ENCODE assay signal across 21 cellular contexts in the genomic region with DNA sequence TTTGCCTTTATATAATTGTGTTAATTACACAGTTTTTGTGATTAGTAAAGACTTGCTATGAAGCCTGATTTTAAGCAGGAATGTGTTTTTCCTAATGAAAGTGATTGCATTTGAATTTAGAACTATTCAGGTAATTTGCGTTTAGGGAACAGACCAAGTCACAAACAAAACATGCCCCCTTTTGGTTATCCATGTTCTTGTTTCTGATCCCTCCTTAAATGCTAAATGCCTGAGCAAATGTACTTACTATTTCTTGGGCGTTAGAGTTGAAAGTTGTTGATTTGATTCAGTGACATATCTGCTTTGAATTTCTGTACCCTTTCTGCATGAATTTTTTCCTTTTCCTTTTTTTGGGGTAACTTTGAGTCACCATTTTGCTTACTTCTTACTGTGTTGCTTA.
"Had no signal": no experiment of that assay in that cellular context is flagged by ENCODE, and none has a peak within 500 bp of the region (broad histone marks: within the 10 kb centered on the region; RNA-seq: fewer than 3 reads in every experiment).

No MANE protein-coding gene starts in this region.

- H3K27me3 ChIP-seq: body of pancreas, foreskin keratinocyte, spleen had no signal

- H3K36me3 ChIP-seq: spleen had no signal

- H3K4me3 ChIP-seq: body of pancreas, coronary artery, lung, spleen had no signal

- H3K36me3 Mint-ChIP-seq: activated naive CD8-positive, alpha-beta T cell; type B pancreatic cell had no signal

- H3K4me3 Mint-ChIP-seq: activated CD4-positive, alpha-beta T cell treated with anti-CD3 and anti-CD28 coated beads, Interleukin-2, amount 10 ng/mL, durations not matched to agents 24 days and 14 days; activated CD8-positive, alpha-beta T cell treated with anti-CD3 and anti-CD28 coated beads, Interleukin-2, amount 10 ng/mL, durations not matched to agents 7 days and 5 days; activated naive CD8-positive, alpha-beta T cell; central memory CD8-positive, alpha-beta T cell; stimulated activated naive CD8-positive, alpha-beta T cell treated with anti-CD3 and anti-CD28 coated beads, Interleukin-15, amount 100 ng/mL, for 72 hours; T-helper 2 cell treated with Interferon-gamma antibody and Interleukin-4, amounts not matched to agents 5 μg/mL and 100 μg/mL, for 36 hours; type B pancreatic cell had no signal

- ATAC-seq: activated CD8-positive, alpha-beta T cell treated with anti-CD3 and anti-CD28 coated beads, Interleukin-2, amount 10 ng/mL, durations not matched to agents 7 days and 5 days; body of pancreas; foreskin keratinocyte; sciatic nerve; stimulated activated naive CD8-positive, alpha-beta T cell treated with anti-CD3 and anti-CD28 coated beads, Interleukin-15, amount 100 ng/mL, for 72 hours had no signal

- H3K27ac Mint-ChIP-seq: activated CD4-positive, alpha-beta T cell treated with anti-CD3 and anti-CD28 coated beads, Interleukin-2, amount 10 ng/mL, durations not matched to agents 24 days and 14 days; activated CD8-positive, alpha-beta T cell treated with anti-CD3 and anti-CD28 coated beads, Interleukin-2, amount 10 ng/mL, durations not matched to agents 7 days and 5 days; activated naive CD8-positive, alpha-beta T cell; stimulated activated naive CD8-positive, alpha-beta T cell treated with anti-CD3 and anti-CD28 coated beads, Interleukin-15, amount 100 ng/mL, for 72 hours; T-helper 2 cell treated with Interferon-gamma antibody and Interleukin-4, amounts not matched to agents 5 μg/mL and 100 μg/mL, for 36 hours; type B pancreatic cell had no signal

- H3K9me3 Mint-ChIP-seq: activated CD4-positive, alpha-beta T cell treated with anti-CD3 and anti-CD28 coated beads, Interleukin-2, amount 10 ng/mL, durations not matched to agents 24 days and 14 days; central memory CD8-positive, alpha-beta T cell; T-helper 2 cell treated with Interferon-gamma antibody and Interleukin-4, amounts not matched to agents 5 μg/mL and 100 μg/mL, for 36 hours had no signal

- DNase-seq: activated CD4-positive, alpha-beta T cell treated with anti-CD3 and anti-CD28 coated beads, Interleukin-2, amount 10 ng/mL, durations not matched to agents 24 days and 14 days; activated CD4-positive, CD25-positive, alpha-beta regulatory T cell; activated CD8-positive, alpha-beta memory T cell treated with anti-CD3 and anti-CD28 coated beads, Interleukin-2, amount 50 U/mL, for 4 hours; activated CD8-positive, alpha-beta T cell treated with anti-CD3 and anti-CD28 coated beads, Interleukin-2, amount 10 ng/mL, durations not matched to agents 7 days and 5 days; activated gamma-delta T cell; activated T-cell treated with anti-CD3 and anti-CD28 coated beads, Interleukin-2, amount 50 U/mL, for 48 hours; amniotic stem cell; body of pancreas; effector CD8-positive, alpha-beta T cell; foreskin keratinocyte; glutamatergic neuron; midbrain; spleen; stimulated activated naive CD8-positive, alpha-beta T cell treated with anti-CD3 and anti-CD28 coated beads, Interleukin-15, amount 100 ng/mL, for 72 hours had no signal

- H3K9me3 ChIP-seq: body of pancreas, spleen had no signal

- H3K27me3 Mint-ChIP-seq: activated CD4-positive, alpha-beta T cell treated with anti-CD3 and anti-CD28 coated beads, Interleukin-2, amount 10 ng/mL, durations not matched to agents 24 days and 14 days; activated naive CD8-positive, alpha-beta T cell; central memory CD8-positive, alpha-beta T cell; stimulated activated naive CD8-positive, alpha-beta T cell treated with anti-CD3 and anti-CD28 coated beads, Interleukin-15, amount 100 ng/mL, for 72 hours; type B pancreatic cell had no signal

- H3K27ac ChIP-seq: coronary artery, foreskin keratinocyte, spleen had no signal
